Comparison of ENCODE assay signal across 8 cellular contexts in genomic region chr1:150066328-150066727, GRCh38. TPM values are rescaled to one million over a fixed set of nuclear protein-coding genes. Genes with fewer than 3 reads are reported as not detected.
DNase-seq lines count a peak whose midpoint lies in the region; ATAC-seq, FAIRE-seq and TF ChIP-seq lines count a peak whose summit lies in the region.

No MANE protein-coding gene starts in this region.

- peak overlapping the region; percentile 59 for H3K4me3 ChIP-seq in BJ (ENCODE audit: low read depth, low read length)
- peak overlapping the region; percentile 84 for H3K4me3 ChIP-seq in MM.1S (ENCODE audit: low read length)
- H3K4me3 ChIP-seq in dorsolateral prefrontal cortex, result peak overlapping the region; percentile 59 to 97 (median 83)

- H3K4me3 Mint-ChIP-seq in nephron progenitor cell, result peak overlapping the region; percentile 96

- H3K9ac ChIP-seq in MM.1S (ENCODE audit: low read length), result peak overlapping the region; percentile 84

- peaks cover 16% of the 10 kb centered on the region for H3K79me2 ChIP-seq in MM.1S (ENCODE audit: low read length)

- H3K4me2 ChIP-seq in MM.1S (ENCODE audit: low read depth, low read length), result peak overlapping the region; percentile 93

- H3K9me2 ChIP-seq in MM.1S (replicated peaks; ENCODE audit: insufficient read depth, low read length), result no peaks in the 10 kb centered on the region

- peak overlapping the region; percentile 96 for H2AFZ ChIP-seq in MM.1S (ENCODE audit: low read length)

- peaks cover 20% of the 10 kb centered on the region for H3K36me3 Mint-ChIP-seq in nephron progenitor cell (ENCODE audit: low read depth)

- no peak for FAIRE-seq in RCC 7860 (lab: Jason Lieb, UNC)

- peaks cover 42% of the 10 kb centered on the region for H3K4me1 Mint-ChIP-seq in nephron progenitor cell

- no peaks in the 10 kb centered on the region for H3K9me3 ChIP-seq in MM.1S (replicated peaks; ENCODE audit: insufficient read depth, low read length)

- H3K27ac Mint-ChIP-seq in nephron progenitor cell, result peak overlapping the region; percentile 99

- intact Hi-C loops in dorsolateral prefrontal cortex (cut with DNase I), result loop anchor here in 1 of 2 donors (10.0 kb wide), 1 partner anchor 118 kb away; no protein-coding TSS in a partner anchor

- peaks cover 18% of the 10 kb centered on the region for H3K4me1 ChIP-seq in MM.1S (ENCODE audit: low read length)

- no peak for TF ChIP-seq CTCF in BJ (IDR thresholded peaks at IDR 0.05; ENCODE audit: insufficient read depth, low read depth, low read length)
- no peak for TF ChIP-seq CTCF in MM.1S (IDR thresholded peaks at IDR 0.05; ENCODE audit: low read length)
- no peak for TF ChIP-seq CTCF in dorsolateral prefrontal cortex (IDR thresholded peaks at IDR 0.05 in 54 of 56, conservative IDR thresholded peaks at IDR 0.05 in 2 of 56; ENCODE audit: low read depth in 1 of 56, partially characterized antibody in 56 of 56)
- no peak for TF ChIP-seq CTCF in nephron progenitor cell (IDR thresholded peaks at IDR 0.05)

- POLR2A ChIA-PET in BJ (lab: Charles Lee), result interaction anchor here (0.5 kb wide), 1 partner anchor 34 kb away, joined by 5 read pairs; no protein-coding TSS in a partner anchor

- no peaks in the 10 kb centered on the region for H4K20me1 ChIP-seq in MM.1S (ENCODE audit: insufficient read depth, low read length)

- H3K27me3 ChIP-seq in BJ (ENCODE audit: control insufficient read depth, insufficient read depth, low read length) (no peaks in the 10 kb centered on the region), MM.1S (replicated peaks; ENCODE audit: insufficient read depth, low read length) (no peaks in the 10 kb centered on the region), dorsolateral prefrontal cortex (no peaks in the 10 kb centered on the region)

- ATAC-seq in HG03280 (IDR thresholded peaks at IDR 0.05; ENCODE audit: unreplicated experiment), result no peak

- CTCF ChIA-PET in BJ (lab: Yijun Ruan, JAX), result interaction anchor here (1.6 kb wide), 1 partner anchor 155 kb away, joined by 5 read pairs; no protein-coding TSS in a partner anchor

- peak overlapping the region; percentile 87; the same call in 1 of the 2 replicates for H3K27ac ChIP-seq in MM.1S (ENCODE audit: low read length)
- peak overlapping the region in 54 of 59 donors; percentile 19 to 100 (median 97) for H3K27ac ChIP-seq in dorsolateral prefrontal cortex

- H3K36me3 ChIP-seq in BJ (ENCODE audit: control insufficient read depth, insufficient read depth, low read length), result peaks cover 3% of the 10 kb centered on the region; the same call in 1 of the 2 replicates
- H3K36me3 ChIP-seq in MM.1S (replicated peaks; ENCODE audit: insufficient read depth, low read length), result no peaks in the 10 kb centered on the region

- H3K27me3 Mint-ChIP-seq in nephron progenitor cell (ENCODE audit: low read depth, poor library complexity), result no peaks in the 10 kb centered on the region

- no peaks in the 10 kb centered on the region for H3K9me3 Mint-ChIP-seq in nephron progenitor cell

- DNase-seq in BJ (ENCODE audit: low read depth) (no peak), MM.1S (no peak), dorsolateral prefrontal cortex (no peak), nephron progenitor cell (no peak), kidney glomerular epithelial cell (lab: John Stamatoyannopoulos, UW) (no peak), RCC 7860 (ENCODE audit: low spot score) (no peak), SIG-M5 (lab: John Stamatoyannopoulos, UW) (no peak)

- H3F3A ChIP-seq in MM.1S (ENCODE audit: insufficient read depth, low read length), result peaks cover 13% of the 10 kb centered on the region

RNA-seq across cellular contexts. Expression of gene VPS45, which starts 1.2 kb away (rescaled TPM):
- polyA plus RNA-seq in BJ (2011; rRNA removed), result 29.0 and 47.0 TPM in 2 replicates
- polyA minus RNA-seq in BJ (2011; rRNA and poly(A)+ RNA removed), result 13.7 and 14.8 TPM in 2 replicates
- total RNA-seq in dorsolateral prefrontal cortex, result 10 to 100 TPM; 50.9 to 95.6 (median 71.3) TPM

RNA-seq across cellular contexts. Expression of gene OTUD7B, which starts 55.8 kb away (rescaled TPM):
- 9.3 and 10.1 TPM in 2 replicates for polyA plus RNA-seq in BJ (2011; rRNA removed)
- 23.5 and 24.6 TPM in 2 replicates for polyA minus RNA-seq in BJ (2011; rRNA and poly(A)+ RNA removed)
- total RNA-seq in dorsolateral prefrontal cortex, result 100 to 1,000 TPM in 4 of 120 experiments, 10 to 100 TPM in 116; 28.4 to 126 (median 52.8) TPM
